ENCODE assay signal across 1 cellular context in the genomic region with DNA sequence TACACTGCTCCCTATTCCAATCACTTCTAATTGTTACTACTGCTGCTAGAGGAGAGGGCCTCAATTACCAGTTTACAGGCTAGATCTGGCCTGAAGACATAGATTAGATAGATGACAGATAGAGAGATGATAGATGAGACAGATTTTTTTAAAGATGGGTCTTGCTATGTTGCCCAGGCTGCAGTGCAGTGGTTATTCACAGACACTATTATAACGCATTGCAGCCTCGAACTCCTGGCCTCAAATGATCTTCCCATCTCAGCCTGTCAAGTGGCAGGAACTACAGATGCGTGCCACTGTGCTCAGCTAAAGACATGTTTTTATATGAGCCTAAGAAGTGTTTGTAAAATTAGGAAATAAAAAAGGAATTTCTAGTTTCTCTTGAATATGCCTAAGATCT.
TF ChIP-seq lines count a peak whose summit lies in the region.

No MANE protein-coding gene starts in this region.

TF ChIP-seq in K562, 482 proteins besides CTCF, POLR2A, EP300 and RAD21:
- TF ChIP-seq GABPB2 (CRISPR knock-in tag; conservative IDR thresholded peaks at IDR 0.05) (no peak), RBM25 (IDR thresholded peaks at IDR 0.05; ENCODE audit: low read depth, low read length, severe bottlenecking) (peak; percentile 38), ZNF121 (CRISPR knock-in tag; conservative IDR thresholded peaks at IDR 0.05) (peak; percentile 87), BCOR (IDR thresholded peaks at IDR 0.05) (0 out of 2 replicates have a peak, but pooled peaks have one; percentile 34)
